Comparison of ENCODE assay signal across 20 cellular contexts in the genomic region with DNA sequence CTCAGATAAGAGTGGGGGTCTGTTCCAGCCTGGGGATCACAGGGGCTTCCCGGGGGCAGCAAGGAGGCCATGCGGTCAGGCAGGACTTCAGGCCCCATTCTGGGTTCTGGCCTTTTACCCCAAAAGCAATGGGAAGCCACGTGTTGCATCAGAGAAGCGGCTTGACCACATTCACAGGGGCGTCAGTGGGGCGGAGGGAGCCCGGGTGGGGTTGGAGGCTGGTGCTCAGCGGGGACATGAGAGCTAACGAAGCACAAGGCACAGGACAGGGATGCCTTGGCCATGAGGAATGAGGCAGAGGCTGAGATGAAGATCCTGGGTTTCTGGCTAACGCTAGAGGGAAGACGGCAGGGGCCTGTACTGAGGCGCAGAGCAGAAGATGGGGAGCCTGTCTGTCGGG. TPM values are rescaled to one million over a fixed set of nuclear protein-coding genes. Genes with fewer than 3 reads are reported as not detected.
DNase-seq lines count a peak whose midpoint lies in the region; ATAC-seq and TF ChIP-seq lines count a peak whose summit lies in the region.
"Had no signal": no experiment of that assay in that cellular context is flagged by ENCODE, and none has a peak within 500 bp of the region (broad histone marks: within the 10 kb centered on the region; RNA-seq: fewer than 3 reads in every experiment).

No MANE protein-coding gene starts in this region.

- no peak overlapping the region for H3K4me3 ChIP-seq in CD4-positive, alpha-beta memory T cell (ENCODE audit: low read length in 2 of 2)
- H3K4me3 ChIP-seq: heart left ventricle, skin epidermis had no signal

- intact Hi-C loops in activated CD8-positive, alpha-beta T cell treated with anti-CD3 and anti-CD28 coated beads for 36 hours (cut with micrococcal nuclease), result no loop called here
- intact Hi-C loops in dendritic cell treated with granulocyte-macrophage colony-stimulating factor and Interleukin-4, amounts not matched to agents 40 ng/mL and 50 ng/mL, for 4 days (cut with micrococcal nuclease), result no loop called here
- intact Hi-C loops in CD4-positive, alpha-beta memory T cell (cut with micrococcal nuclease), result no loop called here

- no peak for DNase-seq in activated CD8-positive, alpha-beta T cell treated with anti-CD3 and anti-CD28 coated beads, Interleukin-2, amount 10 ng/mL, durations not matched to agents 7 days and 5 days
- no peak for DNase-seq in activated CD8-positive, alpha-beta T cell treated with anti-CD3 and anti-CD28 coated beads for 36 hours
- DNase-seq in HFFc6 (no peak), osteocyte (ENCODE audit: extremely low spot score, unreplicated experiment) (peak; percentile 77), NCI-H128 (lab: John Stamatoyannopoulos, UW; ENCODE audit: unreplicated experiment) (no peak)
- DNase-seq in CD4-positive, alpha-beta memory T cell, result no peak
- DNase-seq: activated T-cell treated with anti-CD3 and anti-CD28 coated beads, Interleukin-2, amount 50 U/mL, for 72 hours; BE2C; COR-L47; foreskin fibroblast; heart left ventricle; IMR-90; mammary epithelial cell; NCI-H1417 treated with DMSO at 0.1 percent for 48 hours; NCI-H446; OCI-M1; Right ventricle myocardium superior had no signal

- no peak for ATAC-seq in activated CD8-positive, alpha-beta T cell treated with anti-CD3 and anti-CD28 coated beads, Interleukin-2, amount 10 ng/mL, durations not matched to agents 7 days and 5 days
- ATAC-seq in activated CD8-positive, alpha-beta T cell treated with anti-CD3 and anti-CD28 coated beads for 36 hours, result no peak
- ATAC-seq in HG03571 (IDR thresholded peaks at IDR 0.05; ENCODE audit: unreplicated experiment), result no peak
- ATAC-seq: activated T-cell treated with anti-CD3 and anti-CD28 coated beads, Interleukin-2, amount 50 U/mL, for 72 hours; heart left ventricle had no signal

- TF ChIP-seq CTCF in activated CD8-positive, alpha-beta T cell treated with anti-CD3 and anti-CD28 coated beads for 36 hours (IDR thresholded peaks at IDR 0.05), result no peak
- no peak for TF ChIP-seq CTCF in HFFc6 (IDR thresholded peaks at IDR 0.05)
- TF ChIP-seq CTCF in osteocyte (IDR thresholded peaks at IDR 0.05), result no peak

- peaks cover 91% of the 10 kb centered on the region for H3K36me3 Mint-ChIP-seq in activated CD8-positive, alpha-beta T cell treated with anti-CD3 and anti-CD28 coated beads, Interleukin-2, amount 10 ng/mL, durations not matched to agents 7 days and 5 days (ENCODE audit: low read depth)
- H3K36me3 Mint-ChIP-seq in activated CD8-positive, alpha-beta T cell treated with anti-CD3 and anti-CD28 coated beads for 36 hours (ENCODE audit: low read depth), result peaks cover 95% of the 10 kb centered on the region
- peaks cover 42% of the 10 kb centered on the region for H3K36me3 Mint-ChIP-seq in HFFc6 (ENCODE audit: low read depth)
- H3K36me3 Mint-ChIP-seq in dendritic cell treated with granulocyte-macrophage colony-stimulating factor and Interleukin-4, amounts not matched to agents 40 ng/mL and 50 ng/mL, for 4 days (ENCODE audit: low read depth), result peaks cover 17% of the 10 kb centered on the region
- peaks cover 5% of the 10 kb centered on the region for H3K36me3 Mint-ChIP-seq in osteocyte (ENCODE audit: unreplicated experiment)
- H3K36me3 Mint-ChIP-seq in CD4-positive, alpha-beta memory T cell, result no peaks in the 10 kb centered on the region

- no peaks in the 10 kb centered on the region for H3K9me3 Mint-ChIP-seq in activated CD8-positive, alpha-beta T cell treated with anti-CD3 and anti-CD28 coated beads, Interleukin-2, amount 10 ng/mL, durations not matched to agents 7 days and 5 days (ENCODE audit: insufficient read depth)
- no peaks in the 10 kb centered on the region for H3K9me3 Mint-ChIP-seq in activated CD8-positive, alpha-beta T cell treated with anti-CD3 and anti-CD28 coated beads for 36 hours
- H3K9me3 Mint-ChIP-seq in HFFc6, result no peaks in the 10 kb centered on the region
- H3K9me3 Mint-ChIP-seq in dendritic cell treated with granulocyte-macrophage colony-stimulating factor and Interleukin-4, amounts not matched to agents 40 ng/mL and 50 ng/mL, for 4 days, result no peaks in the 10 kb centered on the region
- no peaks in the 10 kb centered on the region for H3K9me3 Mint-ChIP-seq in osteocyte (ENCODE audit: unreplicated experiment)
- no peaks in the 10 kb centered on the region for H3K9me3 Mint-ChIP-seq in CD4-positive, alpha-beta memory T cell
- H3K9me3 Mint-ChIP-seq: activated T-cell treated with anti-CD3 and anti-CD28 coated beads, Interleukin-2, amount 50 U/mL, for 72 hours had no signal

- no peak overlapping the region for H3K4me3 Mint-ChIP-seq in activated CD8-positive, alpha-beta T cell treated with anti-CD3 and anti-CD28 coated beads, Interleukin-2, amount 10 ng/mL, durations not matched to agents 7 days and 5 days
- H3K4me3 Mint-ChIP-seq in activated CD8-positive, alpha-beta T cell treated with anti-CD3 and anti-CD28 coated beads for 36 hours, result no peak overlapping the region
- no peak overlapping the region for H3K4me3 Mint-ChIP-seq in HFFc6
- H3K4me3 Mint-ChIP-seq in dendritic cell treated with granulocyte-macrophage colony-stimulating factor and Interleukin-4, amounts not matched to agents 40 ng/mL and 50 ng/mL, for 4 days, result no peak overlapping the region
- H3K4me3 Mint-ChIP-seq in osteocyte (ENCODE audit: unreplicated experiment), result no peak overlapping the region
- no peak overlapping the region for H3K4me3 Mint-ChIP-seq in CD4-positive, alpha-beta memory T cell
- H3K4me3 Mint-ChIP-seq: activated T-cell treated with anti-CD3 and anti-CD28 coated beads, Interleukin-2, amount 50 U/mL, for 72 hours had no signal

- H3K27me3 ChIP-seq in CD4-positive, alpha-beta memory T cell (ENCODE audit: insufficient read depth, low read length), result no peaks in the 10 kb centered on the region
- H3K27me3 ChIP-seq: BE2C had no signal

- no peak overlapping the region for H3K27ac ChIP-seq in CD4-positive, alpha-beta memory T cell (ENCODE audit: low read depth, low read length)
- H3K27ac ChIP-seq: heart left ventricle, skin epidermis had no signal

- CTCF ChIA-PET in activated CD8-positive, alpha-beta T cell treated with anti-CD3 and anti-CD28 coated beads, Interleukin-2, amount 10 ng/mL, durations not matched to agents 7 days and 5 days (lab: Charles Lee), result interaction anchor here (1.0 to 1.2 kb wide), 2 partner anchors 9 to 10 kb away, joined by 3 read pairs; no protein-coding TSS in a partner anchor
- CTCF ChIA-PET in activated CD8-positive, alpha-beta T cell treated with anti-CD3 and anti-CD28 coated beads for 36 hours (lab: Charles Lee), result interaction anchor here (0.8 kb wide), 1 partner anchor 11 kb away, joined by 3 read pairs; no protein-coding TSS in a partner anchor
- CTCF ChIA-PET in CD4-positive, alpha-beta memory T cell (lab: Charles Lee; ENCODE audit: partially characterized antibody), result interaction anchor here (1.4 to 2.4 kb wide), 2 partner anchors 10 to 15 kb away, joined by 3 to 9 read pairs; no protein-coding TSS in a partner anchor

- no peaks in the 10 kb centered on the region for H3K36me3 ChIP-seq in CD4-positive, alpha-beta memory T cell (ENCODE audit: insufficient read depth, low read length)

- H3K27me3 Mint-ChIP-seq in activated CD8-positive, alpha-beta T cell treated with anti-CD3 and anti-CD28 coated beads, Interleukin-2, amount 10 ng/mL, durations not matched to agents 7 days and 5 days (ENCODE audit: low read depth), result no peaks in the 10 kb centered on the region
- H3K27me3 Mint-ChIP-seq in activated CD8-positive, alpha-beta T cell treated with anti-CD3 and anti-CD28 coated beads for 36 hours, result no peaks in the 10 kb centered on the region
- H3K27me3 Mint-ChIP-seq in HFFc6 (ENCODE audit: insufficient read depth) (peaks cover 3% of the 10 kb centered on the region), osteocyte (ENCODE audit: unreplicated experiment) (no peaks in the 10 kb centered on the region)
- no peaks in the 10 kb centered on the region for H3K27me3 Mint-ChIP-seq in dendritic cell treated with granulocyte-macrophage colony-stimulating factor and Interleukin-4, amounts not matched to agents 40 ng/mL and 50 ng/mL, for 4 days
- H3K27me3 Mint-ChIP-seq in CD4-positive, alpha-beta memory T cell, result peaks cover 0 to 5% of the 10 kb centered on the region in 2 donors

- H3K4me1 ChIP-seq in CD4-positive, alpha-beta memory T cell (ENCODE audit: insufficient read depth, low read length), result peaks cover 10% of the 10 kb centered on the region

- POLR2A ChIA-PET in activated CD8-positive, alpha-beta T cell treated with anti-CD3 and anti-CD28 coated beads, Interleukin-2, amount 10 ng/mL, durations not matched to agents 7 days and 5 days (lab: Charles Lee), result no interaction called here
- POLR2A ChIA-PET in activated CD8-positive, alpha-beta T cell treated with anti-CD3 and anti-CD28 coated beads for 36 hours (lab: Charles Lee), result interaction anchor here (1.4 to 2.4 kb wide), 2 partner anchors 15 to 26 kb away, joined by 3 to 5 read pairs; no protein-coding TSS in a partner anchor
- POLR2A ChIA-PET in CD4-positive, alpha-beta memory T cell (lab: Charles Lee; ENCODE audit: partially characterized antibody), result no interaction called here

- H3K27ac Mint-ChIP-seq in activated CD8-positive, alpha-beta T cell treated with anti-CD3 and anti-CD28 coated beads, Interleukin-2, amount 10 ng/mL, durations not matched to agents 7 days and 5 days, result peak overlapping the region; percentile 12
- no peak overlapping the region for H3K27ac Mint-ChIP-seq in activated CD8-positive, alpha-beta T cell treated with anti-CD3 and anti-CD28 coated beads for 36 hours
- H3K27ac Mint-ChIP-seq in HFFc6 (peak overlapping the region; percentile 59; the same call in 1 of the 2 replicates), osteocyte (ENCODE audit: unreplicated experiment) (no peak overlapping the region)
- peak overlapping the region; percentile 12 for H3K27ac Mint-ChIP-seq in dendritic cell treated with granulocyte-macrophage colony-stimulating factor and Interleukin-4, amounts not matched to agents 40 ng/mL and 50 ng/mL, for 4 days
- no peak overlapping the region for H3K27ac Mint-ChIP-seq in CD4-positive, alpha-beta memory T cell
- H3K27ac Mint-ChIP-seq: activated T-cell treated with anti-CD3 and anti-CD28 coated beads, Interleukin-2, amount 50 U/mL, for 72 hours had no signal

- peaks cover 68% of the 10 kb centered on the region for H3K4me1 Mint-ChIP-seq in activated CD8-positive, alpha-beta T cell treated with anti-CD3 and anti-CD28 coated beads, Interleukin-2, amount 10 ng/mL, durations not matched to agents 7 days and 5 days (ENCODE audit: low read depth)
- peaks cover 13% of the 10 kb centered on the region for H3K4me1 Mint-ChIP-seq in activated CD8-positive, alpha-beta T cell treated with anti-CD3 and anti-CD28 coated beads for 36 hours (ENCODE audit: low read depth)
- H3K4me1 Mint-ChIP-seq in HFFc6 (ENCODE audit: low read depth), result peaks cover 31% of the 10 kb centered on the region
- peaks cover 41% of the 10 kb centered on the region for H3K4me1 Mint-ChIP-seq in dendritic cell treated with granulocyte-macrophage colony-stimulating factor and Interleukin-4, amounts not matched to agents 40 ng/mL and 50 ng/mL, for 4 days (ENCODE audit: low read depth)
- peaks cover 24% of the 10 kb centered on the region for H3K4me1 Mint-ChIP-seq in osteocyte (ENCODE audit: unreplicated experiment)
- peaks cover 0 to 11% (median 6%) of the 10 kb centered on the region in 4 donors for H3K4me1 Mint-ChIP-seq in CD4-positive, alpha-beta memory T cell

- no peaks in the 10 kb centered on the region for H3K9me3 ChIP-seq in CD4-positive, alpha-beta memory T cell (ENCODE audit: control insufficient read depth in 1 of 2, low read length in 2 of 2)
- H3K9me3 ChIP-seq: BE2C, heart left ventricle had no signal

RNA-seq across cellular contexts. Expression of a gene that starts 6.1 kb away (rescaled TPM):
- total RNA-seq in activated CD8-positive, alpha-beta T cell treated with anti-CD3 and anti-CD28 coated beads, Interleukin-2, amount 10 ng/mL, durations not matched to agents 7 days and 5 days, result 100 to 1,000 TPM; 128 to 135 TPM
- 10 to 100 TPM; 79.8 to 83.6 TPM for total RNA-seq in activated CD8-positive, alpha-beta T cell treated with anti-CD3 and anti-CD28 coated beads for 36 hours
- total RNA-seq in HFFc6 (2021; fragmentation: NEBNext Ultra II Directional; extraction: Animal tissue kit (Norgen Biotek cat#: 25700)), result 10 to 100 TPM; 16.8 to 33.6 (median 32.4) TPM
- total RNA-seq in osteocyte, result 7.7 and 7.9 TPM in 2 replicates
- under 1 TPM; 0.19 to 0.44 TPM for total RNA-seq in CD4-positive, alpha-beta memory T cell
- not detected for polyA plus RNA-seq in CD4-positive, alpha-beta memory T cell

Comparison
In these comparisons a context has a peak if more than half of its experiments do, and no peak if none do; other contexts are left out.
1. H3K27ac Mint-ChIP-seq: peak in activated CD8-positive, alpha-beta T cell treated with anti-CD3 and anti-CD28 coated beads, Interleukin-2, amount 10 ng/mL, durations not matched to agents 7 days and 5 days (single experiment), HFFc6 (single experiment) and dendritic cell treated with granulocyte-macrophage colony-stimulating factor and Interleukin-4, amounts not matched to agents 40 ng/mL and 50 ng/mL, for 4 days (single experiment); none in activated CD8-positive, alpha-beta T cell treated with anti-CD3 and anti-CD28 coated beads for 36 hours (single experiment), osteocyte (single experiment) and CD4-positive, alpha-beta memory T cell (0 of 7).